ENCODE assay signal across 8 cellular contexts in genomic region chr10:69451784-69452251, GRCh38. TPM values are rescaled to one million over a fixed set of nuclear protein-coding genes. Genes with fewer than 3 reads are reported as not detected.
DNase-seq lines count a peak whose midpoint lies in the region; ATAC-seq and TF ChIP-seq lines count a peak whose summit lies in the region.

No MANE protein-coding gene starts in this region.

- no peaks in the 10 kb centered on the region for H3K9me3 ChIP-seq in A673 (ENCODE audit: low read depth, low read length, poor library complexity, severe bottlenecking)
- no peaks in the 10 kb centered on the region for H3K9me3 ChIP-seq in T-helper 17 cell (ENCODE audit: control insufficient read depth, low read length, poor library complexity, severe bottlenecking)

- CTCF ChIA-PET in A673 (lab: Charles Lee), result no interaction called here

- H3K4me1 Mint-ChIP-seq in T-helper 17 cell (peaks cover 41% of the 10 kb centered on the region), osteocyte (ENCODE audit: unreplicated experiment) (peaks cover 12% of the 10 kb centered on the region)

- H3K27me3 Mint-ChIP-seq in T-helper 17 cell, result no peaks in the 10 kb centered on the region
- peaks cover 9% of the 10 kb centered on the region for H3K27me3 Mint-ChIP-seq in osteocyte (ENCODE audit: unreplicated experiment)

- H3K9me3 Mint-ChIP-seq in osteocyte (ENCODE audit: unreplicated experiment), result no peaks in the 10 kb centered on the region

- ATAC-seq in GM21723 (IDR thresholded peaks at IDR 0.05; ENCODE audit: unreplicated experiment), result peak; percentile 13
- no peak for ATAC-seq in T-helper 17 cell
- no peak for ATAC-seq in HG02623 (IDR thresholded peaks at IDR 0.05; ENCODE audit: unreplicated experiment)
- ATAC-seq in HG03095 (IDR thresholded peaks at IDR 0.05; ENCODE audit: unreplicated experiment), result no peak
- ATAC-seq in GM18867 (IDR thresholded peaks at IDR 0.05; ENCODE audit: unreplicated experiment), result no peak

- peaks cover 9% of the 10 kb centered on the region for H3K4me1 ChIP-seq in A673 (ENCODE audit: insufficient read depth, low read length, poor library complexity, severe bottlenecking)

- H3K36me3 Mint-ChIP-seq in T-helper 17 cell (ENCODE audit: low read depth) (peaks cover 2% of the 10 kb centered on the region), osteocyte (ENCODE audit: unreplicated experiment) (no peaks in the 10 kb centered on the region)

- H3K4me3 Mint-ChIP-seq in T-helper 17 cell, result peak overlapping the region; percentile 91
- peak overlapping the region; percentile 81 for H3K4me3 Mint-ChIP-seq in osteocyte (ENCODE audit: unreplicated experiment)

- no peaks in the 10 kb centered on the region for H3K27me3 ChIP-seq in A673 (replicated peaks; ENCODE audit: insufficient read depth, low read depth, low read length, poor library complexity)

- intact Hi-C loops in A673 (cut with micrococcal nuclease; ENCODE audit: unreplicated experiment), result no loop called here

- no peak for DNase-seq in A673 (ENCODE audit: low spot score)
- DNase-seq in T-helper 17 cell, result no peak
- DNase-seq in fibroblast of pulmonary artery (ENCODE audit: low read depth), result no peak
- DNase-seq in osteocyte (ENCODE audit: extremely low spot score, unreplicated experiment), result no peak

- POLR2A ChIA-PET in A673 (lab: Charles Lee; ENCODE audit: low non-redundant PET), result no interaction called here

- H3K27ac Mint-ChIP-seq in T-helper 17 cell (peak overlapping the region; percentile 82), osteocyte (ENCODE audit: unreplicated experiment) (no peak overlapping the region)

- BruUV-seq in A673 (replicated peaks; lab: Mats Ljungman, UMichigan), result no TSS peak

- H3K27ac ChIP-seq in A673 (ENCODE audit: low read depth, low read length, poor library complexity, severe bottlenecking), result no peak overlapping the region

- H3K36me3 ChIP-seq in A673 (ENCODE audit: insufficient read depth, low read length, poor library complexity, severe bottlenecking), result no peaks in the 10 kb centered on the region

- TF ChIP-seq CTCF in A673 (conservative IDR thresholded peaks at IDR 0.05; ENCODE audit: low read depth, low read length) (no peak), fibroblast of pulmonary artery (IDR thresholded peaks at IDR 0.05; ENCODE audit: low read length, missing control alignments) (no peak), osteocyte (IDR thresholded peaks at IDR 0.05) (no peak)

- H3K4me3 ChIP-seq in A673 (ENCODE audit: low read depth, low read length, poor library complexity, severe bottlenecking) (peak overlapping the region; percentile 59), fibroblast of pulmonary artery (replicated peaks; ENCODE audit: low read depth, low read length) (peak overlapping the region; percentile 57)

RNA-seq across cellular contexts. Expression of gene TSPAN15, which starts 0.6 kb away (rescaled TPM):
- total RNA-seq in A673 (2021) (2.1 and 2.5 TPM in 2 replicates), T-helper 17 cell (10 to 100 TPM; 20.3 to 28.7 TPM), osteocyte (0.94 TPM in 1 of 2 replicates, not detected in the other)

RNA-seq across cellular contexts. Expression of gene TACR2, which starts 35.1 kb away (rescaled TPM):
- total RNA-seq in A673 (2021) (0.17 and 0.21 TPM in 2 replicates), T-helper 17 cell (not detected), osteocyte (not detected in 2 replicates)
